In the genomic region with DNA sequence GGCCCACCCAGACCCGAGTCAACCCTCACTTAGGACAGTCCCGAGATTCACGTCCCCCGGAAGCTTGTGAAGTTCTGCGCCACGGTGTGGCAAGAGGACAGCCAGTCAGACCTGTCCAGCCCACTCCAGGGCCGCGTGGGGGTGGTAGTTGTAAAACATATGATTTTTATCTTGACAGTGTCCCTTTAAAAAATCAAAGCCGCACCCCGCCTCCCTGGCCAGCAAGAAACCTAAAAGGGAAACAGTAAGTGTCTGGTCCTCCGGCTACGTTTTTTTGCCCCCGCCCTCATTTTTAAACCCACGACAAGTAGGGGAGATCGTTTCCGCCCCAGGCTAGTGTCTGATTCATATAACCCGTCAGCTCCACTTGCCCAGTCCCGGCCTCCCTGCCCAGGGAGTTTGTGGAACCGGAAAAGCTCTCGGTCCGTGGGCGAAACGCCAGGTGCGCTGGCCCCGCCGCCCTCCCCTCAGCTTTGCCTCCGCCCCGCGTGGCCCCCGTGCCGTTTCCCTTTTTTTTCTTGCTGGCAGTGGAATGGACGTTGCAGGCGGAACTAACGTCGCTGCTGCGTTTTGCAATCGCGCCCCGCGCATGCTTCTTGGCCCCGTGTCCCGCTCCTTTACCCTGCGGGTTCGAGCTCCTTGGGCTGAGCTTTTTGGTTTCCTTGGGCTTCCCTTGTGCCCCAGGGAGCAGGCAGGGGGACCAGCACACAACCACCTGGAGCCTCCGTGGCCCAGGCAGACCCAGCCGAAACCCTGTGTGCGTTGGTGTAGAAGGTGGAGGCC, we compare ENCODE assay signal across 1 cellular context.
TF ChIP-seq lines count a peak whose summit lies in the region.

No MANE protein-coding gene starts in this region.

TF ChIP-seq in SK-N-SH treated with all-trans-retinoic acid at 6 μM for 48 hours, 23 proteins besides CTCF, POLR2A, EP300 and RAD21:
- TF ChIP-seq TOX (CRISPR knock-in tag; IDR thresholded peaks at IDR 0.05; ENCODE audit: borderline replicate concordance): no peak
- no peak for TF ChIP-seq ESRRG (CRISPR knock-in tag; IDR thresholded peaks at IDR 0.05)
- TF ChIP-seq GLIS3 (CRISPR knock-in tag; IDR thresholded peaks at IDR 0.05): no peak
- no peak for TF ChIP-seq ZFP3 (CRISPR knock-in tag; IDR thresholded peaks at IDR 0.05)
- TF ChIP-seq SNAI2 (CRISPR knock-in tag; IDR thresholded peaks at IDR 0.05): no peak
- no peak for TF ChIP-seq TCF4 (CRISPR knock-in tag; IDR thresholded peaks at IDR 0.05; ENCODE audit: borderline replicate concordance)
- TF ChIP-seq, protein P1, sequence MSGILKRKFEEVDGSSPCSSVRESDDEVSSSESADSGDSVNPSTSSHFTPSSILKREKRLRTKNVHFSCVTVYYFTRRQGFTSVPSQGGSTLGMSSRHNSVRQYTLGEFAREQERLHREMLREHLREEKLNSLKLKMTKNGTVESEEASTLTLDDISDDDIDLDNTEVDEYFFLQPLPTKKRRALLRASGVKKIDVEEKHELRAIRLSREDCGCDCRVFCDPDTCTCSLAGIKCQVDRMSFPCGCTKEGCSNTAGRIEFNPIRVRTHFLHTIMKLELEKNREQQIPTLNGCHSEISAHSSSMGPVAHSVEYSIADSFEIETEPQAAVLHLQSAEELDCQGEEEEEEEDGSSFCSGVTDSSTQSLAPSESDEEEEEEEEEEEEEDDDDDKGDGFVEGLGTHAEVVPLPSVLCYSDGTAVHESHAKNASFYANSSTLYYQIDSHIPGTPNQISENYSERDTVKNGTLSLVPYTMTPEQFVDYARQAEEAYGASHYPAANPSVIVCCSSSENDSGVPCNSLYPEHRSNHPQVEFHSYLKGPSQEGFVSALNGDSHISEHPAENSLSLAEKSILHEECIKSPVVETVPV (CRISPR knock-in tag; IDR thresholded peaks at IDR 0.05): no peak
- no peak for TF ChIP-seq ZNF8 (CRISPR knock-in tag; IDR thresholded peaks at IDR 0.05)
- no peak for TF ChIP-seq ZNF565 (CRISPR knock-in tag; conservative IDR thresholded peaks at IDR 0.05; ENCODE audit: low read depth)
- TF ChIP-seq ZC3H10 (CRISPR knock-in tag; IDR thresholded peaks at IDR 0.05): no peak
- no peak for TF ChIP-seq ZFP30 (CRISPR knock-in tag; IDR thresholded peaks at IDR 0.05)
- TF ChIP-seq BACH2 (CRISPR knock-in tag; IDR thresholded peaks at IDR 0.05; ENCODE audit: borderline replicate concordance): no peak
